ENCODE assay signal across 9 cellular contexts in genomic region chr16:46790599-46791270, GRCh38.
DNase-seq lines count a peak whose midpoint lies in the region; ATAC-seq and TF ChIP-seq lines count a peak whose summit lies in the region.
"Had no signal": no experiment of that assay in that cellular context is flagged by ENCODE, and none has a peak within 500 bp of the region (broad histone marks: within the 10 kb centered on the region; RNA-seq: fewer than 3 reads in every experiment).

No MANE protein-coding gene starts in this region.

- no peak overlapping the region for H2AFZ ChIP-seq in OCI-LY1 (ENCODE audit: low read length)
- H2AFZ ChIP-seq in parathyroid adenoma: peak overlapping the region; percentile 93

- no peak for TF ChIP-seq CTCF in OCI-LY1 (IDR thresholded peaks at IDR 0.05; ENCODE audit: low read length)
- TF ChIP-seq CTCF in parathyroid adenoma (IDR thresholded peaks at IDR 0.05): no peak

- H3K9ac ChIP-seq in OCI-LY1 (ENCODE audit: low read length) (peak overlapping the region; percentile 78), parathyroid adenoma (no peak overlapping the region)

- no peaks in the 10 kb centered on the region for H3K27me3 ChIP-seq in OCI-LY1 (ENCODE audit: insufficient read depth, low read length)
- H3K27me3 ChIP-seq in effector memory CD4-positive, alpha-beta T cell (replicated peaks; ENCODE audit: control insufficient read depth, insufficient read depth, low read length, poor library complexity, severe bottlenecking): no peaks in the 10 kb centered on the region
- no peaks in the 10 kb centered on the region for H3K27me3 ChIP-seq in parathyroid adenoma (ENCODE audit: control insufficient read depth, insufficient read depth, low read length)

- peak; percentile 26 for DNase-seq in DMS 273 (lab: John Stamatoyannopoulos, UW; ENCODE audit: unreplicated experiment)
- no peak for DNase-seq in DMS 273 treated with DMSO at 0.1 percent for 48 hours (lab: John Stamatoyannopoulos, UW)
- DNase-seq in effector memory CD4-positive, alpha-beta T cell: no peak
- DNase-seq in activated gamma-delta T cell treated with Interleukin-2 at 50 U/mL for 16 hours: no peak
- DNase-seq in hypothalamus (lab: John Stamatoyannopoulos, UW): no peak

- H3K9me2 ChIP-seq in OCI-LY1 (ENCODE audit: low read depth, low read length): no peaks in the 10 kb centered on the region

- H3K9me3 ChIP-seq in OCI-LY1 (ENCODE audit: low read length) (peaks cover 8% of the 10 kb centered on the region), parathyroid adenoma (ENCODE audit: control insufficient read depth, low read length) (no peaks in the 10 kb centered on the region)
- no peaks in the 10 kb centered on the region for H3K9me3 ChIP-seq in effector memory CD4-positive, alpha-beta T cell (ENCODE audit: control insufficient read depth, low read length)

- peak overlapping the region; percentile 87 for H3K4me2 ChIP-seq in OCI-LY1 (ENCODE audit: low read length)
- no peak overlapping the region for H3K4me2 ChIP-seq in parathyroid adenoma (ENCODE audit: low read length)

- H3K4me3 ChIP-seq in OCI-LY1 (ENCODE audit: low read depth, low read length, poor library complexity, severe bottlenecking): peak overlapping the region; percentile 70
- H3K4me3 ChIP-seq in effector memory CD4-positive, alpha-beta T cell (ENCODE audit: insufficient read depth, low read depth, low read length, poor library complexity, severe bottlenecking): peak overlapping the region; percentile 79
- no peak overlapping the region for H3K4me3 ChIP-seq in parathyroid adenoma (ENCODE audit: low read depth, low read length)

- peaks cover 41% of the 10 kb centered on the region for H3K4me1 ChIP-seq in OCI-LY1 (ENCODE audit: insufficient read depth, low read length, severe bottlenecking)
- H3K4me1 ChIP-seq in effector memory CD4-positive, alpha-beta T cell (ENCODE audit: control insufficient read depth, insufficient read depth, low read length, poor library complexity, severe bottlenecking): no peaks in the 10 kb centered on the region
- no peaks in the 10 kb centered on the region for H3K4me1 ChIP-seq in parathyroid adenoma

- peak overlapping the region; percentile 80 for H3K27ac ChIP-seq in OCI-LY1 (ENCODE audit: low read depth, low read length, poor library complexity, severe bottlenecking)
- H3K27ac ChIP-seq in effector memory CD4-positive, alpha-beta T cell (ENCODE audit: insufficient read depth, low read length, poor library complexity, severe bottlenecking): peak overlapping the region; percentile 23
- no peak overlapping the region for H3K27ac ChIP-seq in parathyroid adenoma
- H3K27ac ChIP-seq: epithelial cell of prostate had no signal

- no peaks in the 10 kb centered on the region for H3K79me2 ChIP-seq in OCI-LY1 (ENCODE audit: insufficient read depth, low read length)
- no peaks in the 10 kb centered on the region for H3K79me2 ChIP-seq in parathyroid adenoma

- ATAC-seq in HG03175 (IDR thresholded peaks at IDR 0.05; ENCODE audit: unreplicated experiment): no peak

- no peaks in the 10 kb centered on the region for H4K20me1 ChIP-seq in OCI-LY1 (ENCODE audit: insufficient read depth, low read length)

- H3K36me3 ChIP-seq in OCI-LY1 (ENCODE audit: insufficient read depth, low read length): peaks cover 21% of the 10 kb centered on the region
- no peaks in the 10 kb centered on the region for H3K36me3 ChIP-seq in effector memory CD4-positive, alpha-beta T cell (ENCODE audit: control insufficient read depth, insufficient read depth, low read length)
- H3K36me3 ChIP-seq in parathyroid adenoma (ENCODE audit: control insufficient read depth, insufficient read depth, low read length): no peaks in the 10 kb centered on the region

- H3F3A ChIP-seq in OCI-LY1 (ENCODE audit: insufficient read depth, low read length): 0 out of 2 replicates have a peak, but pooled peaks cover 11% of the 10 kb centered on the region
